Comparison of ENCODE assay signal across 15 cellular contexts in the genomic region with DNA sequence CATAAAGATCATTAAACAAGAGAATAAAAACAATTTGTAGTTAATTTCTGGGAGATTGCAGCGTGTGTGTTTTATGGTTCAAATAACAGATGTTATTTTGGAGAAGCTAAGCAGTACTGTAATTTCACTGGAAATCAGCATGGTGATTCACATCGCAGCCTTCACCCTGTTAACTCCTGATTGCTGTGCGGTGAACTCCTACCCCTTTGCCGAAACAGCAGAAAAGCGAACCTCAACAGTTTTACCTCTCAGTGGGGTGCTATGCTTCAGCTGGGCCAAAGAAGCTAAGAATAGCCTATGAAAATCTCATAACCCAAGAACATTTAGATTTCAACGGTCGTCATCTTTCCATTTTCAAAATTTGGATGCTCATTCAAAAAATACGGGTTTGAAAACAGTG.
DNase-seq lines count a peak whose midpoint lies in the region; ATAC-seq and TF ChIP-seq lines count a peak whose summit lies in the region.
"Had no signal": no experiment of that assay in that cellular context is flagged by ENCODE, and none has a peak within 500 bp of the region (broad histone marks: within the 10 kb centered on the region; RNA-seq: fewer than 3 reads in every experiment).

No MANE protein-coding gene starts in this region.

- H3K27me3 Mint-ChIP-seq in mesothelial cell of epicardium (ENCODE audit: low read depth): no peaks in the 10 kb centered on the region
- H3K27me3 Mint-ChIP-seq: CD4-positive, alpha-beta memory T cell had no signal

- H3K9me3 ChIP-seq in stomach (no peaks in the 10 kb centered on the region), heart left ventricle (no peaks in the 10 kb centered on the region)
- H3K9me3 ChIP-seq: BE2C, HAP-1 had no signal

- peaks cover 3% of the 10 kb centered on the region for H3K9me3 Mint-ChIP-seq in mesothelial cell of epicardium

- TF ChIP-seq CTCF in mesothelial cell of epicardium (IDR thresholded peaks at IDR 0.05; ENCODE audit: unreplicated experiment) (no peak), stomach (IDR thresholded peaks at IDR 0.05) (no peak), heart left ventricle (IDR thresholded peaks at IDR 0.05) (no peak)

- 83 to 92% (median 89%) methylated on average over 8 of the region's 8 CpGs for WGBS in stomach, 5 donors
- 88 to 92% (median 91%) methylated on average over 8 of the region's 8 CpGs for WGBS in heart left ventricle, 4 donors

- ATAC-seq in heart left ventricle (no peak), HG03571 (IDR thresholded peaks at IDR 0.05; ENCODE audit: unreplicated experiment) (no peak), GM21515 (IDR thresholded peaks at IDR 0.05; ENCODE audit: unreplicated experiment) (no peak)
- ATAC-seq: GM12878 had no signal

- peaks cover 26% of the 10 kb centered on the region for H3K4me1 Mint-ChIP-seq in mesothelial cell of epicardium
- H3K4me1 Mint-ChIP-seq: CD4-positive, alpha-beta memory T cell had no signal

- DNase-seq in NCI-H2227 (lab: John Stamatoyannopoulos, UW; ENCODE audit: unreplicated experiment): peak; percentile 9
- peak; percentile 10 for DNase-seq in brain pericyte (ENCODE audit: low read depth, low spot score)
- DNase-seq in mesothelial cell of epicardium (ENCODE audit: low spot score in 2 of 2, unreplicated experiment in 2 of 2): no peak
- DNase-seq in stomach: no peak
- DNase-seq in heart left ventricle: no peak
- DNase-seq: BE2C; CD4-positive, alpha-beta memory T cell; DMS79; GOT3 had no signal

- H3K27me3 ChIP-seq in stomach (no peaks in the 10 kb centered on the region), heart left ventricle (no peaks in the 10 kb centered on the region)
- H3K27me3 ChIP-seq: BE2C had no signal

- TF ChIP-seq EP300 in stomach (IDR thresholded peaks at IDR 0.05): no peak

- intact Hi-C loops in stomach (cut with DNase I; ENCODE audit: low total_unique reads) (no loop called here), heart left ventricle (cut with DNase I) (no loop called here)

- H3K36me3 ChIP-seq in stomach (no peaks in the 10 kb centered on the region), heart left ventricle (no peaks in the 10 kb centered on the region)
- H3K36me3 ChIP-seq: BE2C, HAP-1 had no signal

- H3K4me3 Mint-ChIP-seq in mesothelial cell of epicardium: no peak overlapping the region
- H3K4me3 Mint-ChIP-seq: CD4-positive, alpha-beta memory T cell had no signal

- H3K4me3 ChIP-seq in stomach: no peak overlapping the region
- H3K4me3 ChIP-seq in heart left ventricle: no peak overlapping the region
- H3K4me3 ChIP-seq: GM12878, HAP-1 had no signal

- H3K36me3 Mint-ChIP-seq in mesothelial cell of epicardium: peaks cover 2% of the 10 kb centered on the region
- H3K36me3 Mint-ChIP-seq: CD4-positive, alpha-beta memory T cell had no signal

- H3K4me1 ChIP-seq in stomach (no peaks in the 10 kb centered on the region), heart left ventricle (no peaks in the 10 kb centered on the region)
- H3K4me1 ChIP-seq: BE2C, HAP-1 had no signal

- H3K27ac ChIP-seq in stomach (no peak overlapping the region), heart left ventricle (no peak overlapping the region)
- H3K27ac ChIP-seq: C4-2B, HL-60 had no signal

- no peak for TF ChIP-seq POLR2A in stomach (IDR thresholded peaks at IDR 0.05)
- TF ChIP-seq POLR2A in heart left ventricle (IDR thresholded peaks at IDR 0.05): no peak

- peak overlapping the region; percentile 57 for H3K27ac Mint-ChIP-seq in mesothelial cell of epicardium
- H3K27ac Mint-ChIP-seq: CD4-positive, alpha-beta memory T cell had no signal

Comparison
In these comparisons a context has a peak if more than half of its experiments do, and no peak if none do; other contexts are left out.
1. DNase-seq: peak in NCI-H2227 (single experiment) and brain pericyte (single experiment); none in mesothelial cell of epicardium (0 of 2), stomach (single experiment) and heart left ventricle (0 of 5).